8 cellular contexts compared by ENCODE assay signal in the genomic region with DNA sequence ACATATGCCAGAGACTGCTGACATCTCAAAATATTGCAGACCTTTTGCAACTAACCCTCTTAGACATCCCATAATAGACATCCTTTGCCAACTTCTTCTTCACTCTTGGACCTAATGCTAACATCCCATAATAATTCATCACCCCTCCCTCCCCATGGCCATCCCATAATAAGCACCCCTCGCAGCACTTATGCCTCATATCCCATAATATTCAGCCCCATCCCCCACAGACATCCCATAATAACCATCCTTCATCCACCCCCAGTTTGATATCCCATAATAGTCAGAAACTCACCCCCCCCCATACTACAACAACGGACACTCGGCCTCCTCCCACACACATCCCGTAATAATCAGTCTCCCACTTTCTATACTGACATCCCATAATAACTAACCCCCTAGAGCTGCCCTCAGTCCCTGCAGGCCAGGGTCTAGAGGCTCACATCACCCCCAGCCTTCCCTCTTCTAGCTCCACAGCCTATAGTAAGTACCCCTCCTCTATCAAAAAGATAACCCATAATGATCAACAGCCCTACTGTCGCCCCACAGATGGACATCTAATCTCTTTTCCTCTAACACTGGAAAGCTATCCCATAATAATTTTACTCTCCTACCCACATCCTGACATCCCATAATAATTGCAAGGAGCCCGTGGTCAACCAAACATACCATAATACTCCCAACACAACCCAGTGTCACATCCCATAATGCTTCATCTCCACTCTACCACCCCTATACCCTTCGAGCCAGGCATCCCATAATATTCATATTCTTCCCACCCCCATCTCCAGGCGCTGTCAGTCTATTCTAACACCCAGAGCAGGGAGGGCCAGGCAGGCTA. TPM values are rescaled to one million over a fixed set of nuclear protein-coding genes. Genes with fewer than 3 reads are reported as not detected.
A peak's percentile ranks its signal among the peaks of the same experiment; 100 is the strongest.
DNase-seq lines count a peak whose midpoint lies in the region; ATAC-seq, FAIRE-seq and TF ChIP-seq lines count a peak whose summit lies in the region.

No MANE protein-coding gene starts in this region.

- no peak for TF ChIP-seq RAD21 in A549 (conservative IDR thresholded peaks at IDR 0.05 in 1 of 2, IDR thresholded peaks at IDR 0.05 in 1 of 2)

- POLR2A ChIA-PET in A549 (lab: Yijun Ruan, JAX): interaction anchor here (1.0 kb wide), 2 partner anchors 82 to 116 kb away, joined by 3 read pairs; a partner anchor contains a TSS

- no peaks in the 10 kb centered on the region for H3K27me3 Mint-ChIP-seq in activated T-helper 2 cell treated with anti-CD3 and anti-CD28 coated beads, Interferon-gamma antibody, Interleukin-2, Interleukin-4, amounts not matched to agents 10 μg/mL and 5 μg/mL and 100 μg/mL, durations not matched to agents 14 hours and 24 hours and 36 hours (ENCODE audit: low read depth)

- peak overlapping the region; percentile 97 for H3K4me2 ChIP-seq in A549

- TF ChIP-seq EP300 in A549 (IDR thresholded peaks at IDR 0.05): no peak

- FAIRE-seq in A549 (lab: Jason Lieb, UNC): no peak

- H3K4me3 ChIP-seq in A549: no peak overlapping the region
- peak overlapping the region; percentile 18; the same call in 1 of the 2 replicates for H3K4me3 ChIP-seq in MG63

- peaks cover 45% of the 10 kb centered on the region for H3K4me1 Mint-ChIP-seq in activated T-helper 2 cell treated with anti-CD3 and anti-CD28 coated beads, Interferon-gamma antibody, Interleukin-2, Interleukin-4, amounts not matched to agents 10 μg/mL and 5 μg/mL and 100 μg/mL, durations not matched to agents 14 hours and 24 hours and 36 hours (ENCODE audit: low read depth)

- TF ChIP-seq POLR2A in A549 (IDR thresholded peaks at IDR 0.05; ENCODE audit: low read length): no peak

- H3K36me3 ChIP-seq in MG63: peaks cover 30% of the 10 kb centered on the region

- H3K4me1 ChIP-seq in A549: peaks cover 41% of the 10 kb centered on the region

- intact Hi-C loops in activated T-helper 2 cell treated with anti-CD3 and anti-CD28 coated beads, Interferon-gamma antibody, Interleukin-2, Interleukin-4, amounts not matched to agents 10 μg/mL and 5 μg/mL and 100 μg/mL, durations not matched to agents 14 hours and 24 hours and 36 hours (cut with micrococcal nuclease): loop anchor here (1.0 to 5.0 kb wide), 7 partner anchors 33 to 219 kb away; a partner anchor contains a TSS

- ATAC-seq in A549 (peak; percentile 57 to 64), GM18867 (IDR thresholded peaks at IDR 0.05; ENCODE audit: unreplicated experiment) (peak; percentile 30), HG02642 (IDR thresholded peaks at IDR 0.05; ENCODE audit: poor library complexity, unreplicated experiment) (no peak)

- CTCF ChIA-PET in A549 (lab: Yijun Ruan, JAX): interaction anchor here (0.6 to 1.8 kb wide), 6 partner anchors 16 to 218 kb away, joined by 3 to 7 read pairs (median 3); a partner anchor contains a TSS

- peaks cover 29% of the 10 kb centered on the region for H3K36me3 Mint-ChIP-seq in activated T-helper 2 cell treated with anti-CD3 and anti-CD28 coated beads, Interferon-gamma antibody, Interleukin-2, Interleukin-4, amounts not matched to agents 10 μg/mL and 5 μg/mL and 100 μg/mL, durations not matched to agents 14 hours and 24 hours and 36 hours (ENCODE audit: low read depth)

- no peak overlapping the region for H3K27ac Mint-ChIP-seq in activated T-helper 2 cell treated with anti-CD3 and anti-CD28 coated beads, Interferon-gamma antibody, Interleukin-2, Interleukin-4, amounts not matched to agents 10 μg/mL and 5 μg/mL and 100 μg/mL, durations not matched to agents 14 hours and 24 hours and 36 hours

- peak overlapping the region; percentile 44 to 99; a peak in 4 of 6 replicates for H3K27ac ChIP-seq in A549

- DNase-seq in A549 (ENCODE audit: low read depth in 1 of 2, low spot score in 1 of 2) (peak; percentile 76 to 89), MG63 (peak; percentile 47), germinal center (ENCODE audit: low spot score) (peak; percentile 59), renal cortical epithelial cell (ENCODE audit: low read depth) (peak; percentile 78)
- DNase-seq in activated T-helper 2 cell treated with anti-CD3 and anti-CD28 coated beads, Interferon-gamma antibody, Interleukin-2, Interleukin-4, amounts not matched to agents 10 μg/mL and 5 μg/mL and 100 μg/mL, durations not matched to agents 14 hours and 24 hours and 36 hours (ENCODE audit: low spot score): peak; percentile 69

- H3K9me3 Mint-ChIP-seq in activated T-helper 2 cell treated with anti-CD3 and anti-CD28 coated beads, Interferon-gamma antibody, Interleukin-2, Interleukin-4, amounts not matched to agents 10 μg/mL and 5 μg/mL and 100 μg/mL, durations not matched to agents 14 hours and 24 hours and 36 hours: no peaks in the 10 kb centered on the region

- WGBS in A549 (ENCODE audit: missing lambda C conversion rate): 17% methylated on average over 8 of the region's 8 CpGs

- no peak for TF ChIP-seq CTCF in A549 (IDR thresholded peaks at IDR 0.05)

- no peak overlapping the region for H3K4me3 Mint-ChIP-seq in activated T-helper 2 cell treated with anti-CD3 and anti-CD28 coated beads, Interferon-gamma antibody, Interleukin-2, Interleukin-4, amounts not matched to agents 10 μg/mL and 5 μg/mL and 100 μg/mL, durations not matched to agents 14 hours and 24 hours and 36 hours (ENCODE audit: low read depth)

- H3K27me3 ChIP-seq in MG63: no peaks in the 10 kb centered on the region

- H3K9me3 ChIP-seq in A549 (no peaks in the 10 kb centered on the region), MG63 (no peaks in the 10 kb centered on the region; the same call in 1 of the 2 replicates)

RNA-seq across cellular contexts. Expression of a gene that starts 0.8 kb away (rescaled TPM):
- polyA plus RNA-seq in A549 (2011; rRNA removed) (53.7 and 99.3 TPM in 2 replicates), A549 (2017; fragmentation: RNase III; extraction: RNeasy Plus Mini Kit Qiagen cat#74134 plus additional on column Dnase treatment) (83.4 to 87.8 TPM (median 84.8 TPM) in 3 replicates)
- polyA plus RNA-seq in A549 (2012; cell fraction: cytosol; rRNA removed): 49.8 and 54.8 TPM in 2 replicates
- polyA plus RNA-seq in A549 (2012; cell fraction: nucleus; rRNA removed): 130 and 190 TPM in 2 replicates
- polyA minus RNA-seq in A549 (2011; rRNA and poly(A)+ RNA removed): 170 and 183 TPM in 2 replicates
- 155 and 166 TPM in 2 replicates for total RNA-seq in MG63 (2014; rRNA removed; shearing (Covaris generic); ENCODE audit: low replicate concordance)
- polyA plus RNA-seq in PFSK-1 (2012; ENCODE audit: insufficient read length, low read depth): 136 TPM
- total RNA-seq in activated T-helper 2 cell treated with anti-CD3 and anti-CD28 coated beads, Interferon-gamma antibody, Interleukin-2, Interleukin-4, amounts not matched to agents 10 μg/mL and 5 μg/mL and 100 μg/mL, durations not matched to agents 14 hours and 24 hours and 36 hours: 343 and 351 TPM in 2 replicates
- total RNA-seq in renal cortical epithelial cell: 228 and 358 TPM in 2 replicates

RNA-seq across cellular contexts. Expression of a gene that starts 27.8 kb away (rescaled TPM):
- polyA plus RNA-seq in A549 (2011; rRNA removed): 0.74 and 0.97 TPM in 2 replicates
- 0.98 and 1.5 TPM in 2 replicates for polyA plus RNA-seq in A549 (2012; cell fraction: cytosol; rRNA removed)
- polyA plus RNA-seq in A549 (2012; cell fraction: nucleus; rRNA removed): 2.1 TPM in 2 replicates
- polyA plus RNA-seq in A549 (2017; fragmentation: RNase III; extraction: RNeasy Plus Mini Kit Qiagen cat#74134 plus additional on column Dnase treatment): 0.29 to 0.66 TPM (median 0.58 TPM) in 3 replicates
- 0.68 and 1.1 TPM in 2 replicates for polyA minus RNA-seq in A549 (2011; rRNA and poly(A)+ RNA removed)
- total RNA-seq in MG63 (2014; rRNA removed; shearing (Covaris generic); ENCODE audit: low replicate concordance): 0.03 TPM in 1 of 2 replicates, not detected in the other
- polyA plus RNA-seq in PFSK-1 (2012; ENCODE audit: insufficient read length, low read depth): 0.15 TPM
- total RNA-seq in activated T-helper 2 cell treated with anti-CD3 and anti-CD28 coated beads, Interferon-gamma antibody, Interleukin-2, Interleukin-4, amounts not matched to agents 10 μg/mL and 5 μg/mL and 100 μg/mL, durations not matched to agents 14 hours and 24 hours and 36 hours: 3.6 and 4.1 TPM in 2 replicates
- total RNA-seq in renal cortical epithelial cell: 0.17 TPM in 1 of 2 replicates, not detected in the other

RNA-seq across cellular contexts. Expression of a gene that starts 39.3 kb away (rescaled TPM):
- polyA plus RNA-seq in A549 (2011; rRNA removed) (0.70 and 1.4 TPM in 2 replicates), A549 (2017; fragmentation: RNase III; extraction: RNeasy Plus Mini Kit Qiagen cat#74134 plus additional on column Dnase treatment) (0.28 to 0.36 TPM (median 0.34 TPM) in 3 replicates)
- polyA plus RNA-seq in A549 (2012; cell fraction: cytosol; rRNA removed): 0.34 TPM in 2 replicates
- polyA plus RNA-seq in A549 (2012; cell fraction: nucleus; rRNA removed): 2.7 and 3.5 TPM in 2 replicates
- 0.95 and 2.0 TPM in 2 replicates for polyA minus RNA-seq in A549 (2011; rRNA and poly(A)+ RNA removed)
- total RNA-seq in MG63 (2014; rRNA removed; shearing (Covaris generic); ENCODE audit: low replicate concordance): not detected in 2 replicates
- polyA plus RNA-seq in PFSK-1 (2012; ENCODE audit: insufficient read length, low read depth): 1.2 TPM
- total RNA-seq in activated T-helper 2 cell treated with anti-CD3 and anti-CD28 coated beads, Interferon-gamma antibody, Interleukin-2, Interleukin-4, amounts not matched to agents 10 μg/mL and 5 μg/mL and 100 μg/mL, durations not matched to agents 14 hours and 24 hours and 36 hours: 1.2 and 1.5 TPM in 2 replicates
- total RNA-seq in renal cortical epithelial cell: 0.15 and 0.17 TPM in 2 replicates

RNA-seq across cellular contexts. Expression of a gene that starts 39.9 kb away (rescaled TPM):
- polyA plus RNA-seq in A549 (2011; rRNA removed): 162 and 176 TPM in 2 replicates
- polyA plus RNA-seq in A549 (2012; cell fraction: cytosol; rRNA removed): 82.7 and 85.6 TPM in 2 replicates
- polyA plus RNA-seq in A549 (2012; cell fraction: nucleus; rRNA removed): 293 and 335 TPM in 2 replicates
- 100 to 108 TPM (median 104 TPM) in 3 replicates for polyA plus RNA-seq in A549 (2017; fragmentation: RNase III; extraction: RNeasy Plus Mini Kit Qiagen cat#74134 plus additional on column Dnase treatment)
- polyA minus RNA-seq in A549 (2011; rRNA and poly(A)+ RNA removed): 90.2 and 92.1 TPM in 2 replicates
- total RNA-seq in MG63 (2014; rRNA removed; shearing (Covaris generic); ENCODE audit: low replicate concordance): 64.5 and 90.4 TPM in 2 replicates
- 108 TPM for polyA plus RNA-seq in PFSK-1 (2012; ENCODE audit: insufficient read length, low read depth)
- total RNA-seq in activated T-helper 2 cell treated with anti-CD3 and anti-CD28 coated beads, Interferon-gamma antibody, Interleukin-2, Interleukin-4, amounts not matched to agents 10 μg/mL and 5 μg/mL and 100 μg/mL, durations not matched to agents 14 hours and 24 hours and 36 hours: 146 and 157 TPM in 2 replicates
- total RNA-seq in renal cortical epithelial cell: 16.5 and 32.3 TPM in 2 replicates

RNA-seq across cellular contexts. Expression of a gene that starts 52.1 kb away (rescaled TPM):
- polyA plus RNA-seq in A549 (2011; rRNA removed) (0.74 and 1.0 TPM in 2 replicates), A549 (2017; fragmentation: RNase III; extraction: RNeasy Plus Mini Kit Qiagen cat#74134 plus additional on column Dnase treatment) (0.94 to 1.5 TPM (median 1.1 TPM) in 3 replicates)
- polyA plus RNA-seq in A549 (2012; cell fraction: cytosol; rRNA removed): 0.74 and 1.1 TPM in 2 replicates
- polyA plus RNA-seq in A549 (2012; cell fraction: nucleus; rRNA removed): 3.3 and 3.8 TPM in 2 replicates
- 1.2 and 1.3 TPM in 2 replicates for polyA minus RNA-seq in A549 (2011; rRNA and poly(A)+ RNA removed)
- 6.1 and 13.2 TPM in 2 replicates for total RNA-seq in MG63 (2014; rRNA removed; shearing (Covaris generic); ENCODE audit: low replicate concordance)
- 26.4 TPM for polyA plus RNA-seq in PFSK-1 (2012; ENCODE audit: insufficient read length, low read depth)
- total RNA-seq in activated T-helper 2 cell treated with anti-CD3 and anti-CD28 coated beads, Interferon-gamma antibody, Interleukin-2, Interleukin-4, amounts not matched to agents 10 μg/mL and 5 μg/mL and 100 μg/mL, durations not matched to agents 14 hours and 24 hours and 36 hours: 15.5 and 16.6 TPM in 2 replicates
- total RNA-seq in renal cortical epithelial cell: 3.8 and 5.2 TPM in 2 replicates
